Comparison of ENCODE assay signal across 8 cellular contexts in the genomic region with DNA sequence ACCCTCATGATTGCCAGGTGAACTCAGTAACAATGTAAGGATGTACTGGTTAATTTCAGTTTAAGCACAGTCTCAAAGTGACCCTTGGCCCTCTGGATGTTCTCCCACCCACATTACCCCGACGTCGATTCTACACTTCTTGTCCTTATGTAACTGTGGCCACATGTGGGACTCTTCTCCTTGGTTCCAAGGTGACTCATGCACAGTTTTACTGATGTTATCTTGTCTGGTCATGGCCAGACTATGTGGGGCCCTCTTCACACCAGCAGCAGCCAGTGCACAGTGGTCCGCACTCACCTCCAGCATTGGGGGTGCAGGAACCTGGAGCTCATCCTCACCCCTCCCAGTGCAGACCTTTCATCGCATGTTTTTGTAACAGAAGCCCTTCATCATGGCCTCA.
"Had no signal": no experiment of that assay in that cellular context is flagged by ENCODE, and none has a peak within 500 bp of the region (broad histone marks: within the 10 kb centered on the region; RNA-seq: fewer than 3 reads in every experiment).

No MANE protein-coding gene starts in this region.

- ATAC-seq: GM12878 had no signal

- H3K4me3 ChIP-seq: GM12878 had no signal

- FAIRE-seq: G401.6, GM12878, GM12891, GM12892, GM18507, GM19239 had no signal

- DNase-seq: GDM1, GF-D8 had no signal
